ENCODE assay signal across 2 cellular contexts in genomic region chr5:14687023-14687665, GRCh38.
TF ChIP-seq lines count a peak whose summit lies in the region.

No MANE protein-coding gene starts in this region.

TF ChIP-seq in GM23338, 12 proteins besides CTCF, POLR2A, EP300 and RAD21 (continued from another document):
- TF ChIP-seq, protein P1, sequence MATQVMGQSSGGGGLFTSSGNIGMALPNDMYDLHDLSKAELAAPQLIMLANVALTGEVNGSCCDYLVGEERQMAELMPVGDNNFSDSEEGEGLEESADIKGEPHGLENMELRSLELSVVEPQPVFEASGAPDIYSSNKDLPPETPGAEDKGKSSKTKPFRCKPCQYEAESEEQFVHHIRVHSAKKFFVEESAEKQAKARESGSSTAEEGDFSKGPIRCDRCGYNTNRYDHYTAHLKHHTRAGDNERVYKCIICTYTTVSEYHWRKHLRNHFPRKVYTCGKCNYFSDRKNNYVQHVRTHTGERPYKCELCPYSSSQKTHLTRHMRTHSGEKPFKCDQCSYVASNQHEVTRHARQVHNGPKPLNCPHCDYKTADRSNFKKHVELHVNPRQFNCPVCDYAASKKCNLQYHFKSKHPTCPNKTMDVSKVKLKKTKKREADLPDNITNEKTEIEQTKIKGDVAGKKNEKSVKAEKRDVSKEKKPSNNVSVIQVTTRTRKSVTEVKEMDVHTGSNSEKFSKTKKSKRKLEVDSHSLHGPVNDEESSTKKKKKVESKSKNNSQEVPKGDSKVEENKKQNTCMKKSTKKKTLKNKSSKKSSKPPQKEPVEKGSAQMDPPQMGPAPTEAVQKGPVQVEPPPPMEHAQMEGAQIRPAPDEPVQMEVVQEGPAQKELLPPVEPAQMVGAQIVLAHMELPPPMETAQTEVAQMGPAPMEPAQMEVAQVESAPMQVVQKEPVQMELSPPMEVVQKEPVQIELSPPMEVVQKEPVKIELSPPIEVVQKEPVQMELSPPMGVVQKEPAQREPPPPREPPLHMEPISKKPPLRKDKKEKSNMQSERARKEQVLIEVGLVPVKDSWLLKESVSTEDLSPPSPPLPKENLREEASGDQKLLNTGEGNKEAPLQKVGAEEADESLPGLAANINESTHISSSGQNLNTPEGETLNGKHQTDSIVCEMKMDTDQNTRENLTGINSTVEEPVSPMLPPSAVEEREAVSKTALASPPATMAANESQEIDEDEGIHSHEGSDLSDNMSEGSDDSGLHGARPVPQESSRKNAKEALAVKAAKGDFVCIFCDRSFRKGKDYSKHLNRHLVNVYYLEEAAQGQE (IDR thresholded peaks at IDR 0.05; ENCODE audit: unreplicated experiment), result no peak
- no peak for TF ChIP-seq ZNF114 (CRISPR knock-in tag; IDR thresholded peaks at IDR 0.05)
- TF ChIP-seq EZH2phosphoT487 (IDR thresholded peaks at IDR 0.05; ENCODE audit: unreplicated experiment), result no peak
TF ChIP-seq in GM23338: peak in this region for 0.

TF ChIP-seq in SK-N-SH treated with all-trans-retinoic acid at 6 μM for 48 hours, 23 proteins besides CTCF, POLR2A, EP300 and RAD21 (continued from another document):
- TF ChIP-seq, protein P2, sequence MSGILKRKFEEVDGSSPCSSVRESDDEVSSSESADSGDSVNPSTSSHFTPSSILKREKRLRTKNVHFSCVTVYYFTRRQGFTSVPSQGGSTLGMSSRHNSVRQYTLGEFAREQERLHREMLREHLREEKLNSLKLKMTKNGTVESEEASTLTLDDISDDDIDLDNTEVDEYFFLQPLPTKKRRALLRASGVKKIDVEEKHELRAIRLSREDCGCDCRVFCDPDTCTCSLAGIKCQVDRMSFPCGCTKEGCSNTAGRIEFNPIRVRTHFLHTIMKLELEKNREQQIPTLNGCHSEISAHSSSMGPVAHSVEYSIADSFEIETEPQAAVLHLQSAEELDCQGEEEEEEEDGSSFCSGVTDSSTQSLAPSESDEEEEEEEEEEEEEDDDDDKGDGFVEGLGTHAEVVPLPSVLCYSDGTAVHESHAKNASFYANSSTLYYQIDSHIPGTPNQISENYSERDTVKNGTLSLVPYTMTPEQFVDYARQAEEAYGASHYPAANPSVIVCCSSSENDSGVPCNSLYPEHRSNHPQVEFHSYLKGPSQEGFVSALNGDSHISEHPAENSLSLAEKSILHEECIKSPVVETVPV (CRISPR knock-in tag; IDR thresholded peaks at IDR 0.05), result no peak
- TF ChIP-seq PATZ1 (CRISPR knock-in tag; IDR thresholded peaks at IDR 0.05; ENCODE audit: borderline replicate concordance), result no peak
- no peak for TF ChIP-seq PPARA (CRISPR knock-in tag; IDR thresholded peaks at IDR 0.05; ENCODE audit: borderline replicate concordance)
TF ChIP-seq in SK-N-SH treated with all-trans-retinoic acid at 6 μM for 48 hours: peak in this region for 0.
